In genomic region chr4:10102193-10102980, GRCh38 we compare ENCODE assay signal across 11 cellular contexts. TPM values are rescaled to one million over a fixed set of nuclear protein-coding genes. Genes with fewer than 3 reads are reported as not detected.
A peak's percentile ranks its signal among the peaks of the same experiment; 100 is the strongest.
DNase-seq lines count a peak whose midpoint lies in the region; ATAC-seq, FAIRE-seq and TF ChIP-seq lines count a peak whose summit lies in the region.
"Had no signal": no experiment of that assay in that cellular context is flagged by ENCODE, and none has a peak within 500 bp of the region (broad histone marks: within the 10 kb centered on the region; RNA-seq: fewer than 3 reads in every experiment).

No MANE protein-coding gene starts in this region.

- H3K4me1 Mint-ChIP-seq in T-helper 17 cell (peaks cover 85% of the 10 kb centered on the region), endothelial cell (ENCODE audit: unreplicated experiment) (peaks cover 29% of the 10 kb centered on the region)

- peaks cover 23% of the 10 kb centered on the region for H3K36me3 ChIP-seq in rectal smooth muscle tissue (ENCODE audit: control insufficient read depth, insufficient read depth, low read length)

- no peak for DNase-seq in GM12891 (ENCODE audit: insufficient read length, low spot score)
- no peak for DNase-seq in T-helper 17 cell
- DNase-seq in endothelial cell (ENCODE audit: low spot score) = no peak
- no peak for DNase-seq in SK-N-DZ (ENCODE audit: low spot score)
- no peak for DNase-seq in HK-2 (ENCODE audit: unreplicated experiment)
- DNase-seq in activated CD4-positive, CD25-positive, alpha-beta regulatory T cell treated with anti-CD3 and anti-CD28 coated beads, Interleukin-2, amount 50 U/mL, for 72 hours = no peak
- DNase-seq: activated CD8-positive, alpha-beta memory T cell treated with anti-CD3 and anti-CD28 coated beads for 24 hours; NCI-H2081 treated with DMSO at 0.1 percent for 48 hours had no signal

- H3K27ac Mint-ChIP-seq in T-helper 17 cell (peak overlapping the region; percentile 97), endothelial cell (ENCODE audit: unreplicated experiment) (no peak overlapping the region)

- H3K4me3 Mint-ChIP-seq in T-helper 17 cell (peak overlapping the region; percentile 72), endothelial cell (ENCODE audit: unreplicated experiment) (peak overlapping the region; percentile 71)

- no peak overlapping the region for H3K4me3 ChIP-seq in rectal smooth muscle tissue (ENCODE audit: low read length)

- peaks cover 67% of the 10 kb centered on the region for H3K4me1 ChIP-seq in rectal smooth muscle tissue (ENCODE audit: control insufficient read depth, insufficient read depth, low read length)

- no peaks in the 10 kb centered on the region for H3K27me3 ChIP-seq in rectal smooth muscle tissue (ENCODE audit: control insufficient read depth, insufficient read depth, low read length)

- H3K36me3 Mint-ChIP-seq in T-helper 17 cell (ENCODE audit: low read depth) = peaks cover 4% of the 10 kb centered on the region
- peaks cover 69% of the 10 kb centered on the region for H3K36me3 Mint-ChIP-seq in endothelial cell (ENCODE audit: low read depth, unreplicated experiment)

- H3K27me3 Mint-ChIP-seq in T-helper 17 cell (no peaks in the 10 kb centered on the region), endothelial cell (ENCODE audit: unreplicated experiment) (peaks cover 22% of the 10 kb centered on the region)

- ATAC-seq in T-helper 17 cell (no peak), GM18858 (IDR thresholded peaks at IDR 0.05; ENCODE audit: unreplicated experiment) (no peak)

- TF ChIP-seq CTCF in endothelial cell (IDR thresholded peaks at IDR 0.05; ENCODE audit: unreplicated experiment) = no peak

- peak overlapping the region; percentile 83 for H3K27ac ChIP-seq in rectal smooth muscle tissue (ENCODE audit: low read depth, low read length)

- no peak for FAIRE-seq in GM12891 (lab: Jason Lieb, UNC)
- FAIRE-seq: islet of Langerhans had no signal

- no peaks in the 10 kb centered on the region for H3K9me3 ChIP-seq in T-helper 17 cell (ENCODE audit: control insufficient read depth, low read length, poor library complexity, severe bottlenecking)

- H3K9ac ChIP-seq in rectal smooth muscle tissue (ENCODE audit: low read length) = no peak overlapping the region

- no peak for TF ChIP-seq POLR2A in GM12891 (IDR thresholded peaks at IDR 0.05; ENCODE audit: low read depth, low read length)

- no peaks in the 10 kb centered on the region for H3K9me3 Mint-ChIP-seq in endothelial cell (ENCODE audit: unreplicated experiment)

TF ChIP-seq in GM12891, 5 proteins besides CTCF, POLR2A, EP300 and RAD21:
- TF ChIP-seq PAX5 (IDR thresholded peaks at IDR 0.05; ENCODE audit: insufficient read depth, low read length, severe bottlenecking) (no peak), POLR2AphosphoS5 (IDR thresholded peaks at IDR 0.05; ENCODE audit: low read depth, low read length) (0 out of 2 replicates have a peak, but pooled peaks have one; percentile 12)

RNA-seq across cellular contexts. Expression of gene WDR1, which starts 14.2 kb away (rescaled TPM):
- 199 TPM for polyA plus RNA-seq in GM12891 (2012; ENCODE audit: low read depth, missing spikeins)
- total RNA-seq in T-helper 17 cell (100 to 1,000 TPM; 268 to 366 TPM), endothelial cell (ENCODE audit: unreplicated experiment) (501 TPM)
- 51.3 and 55.2 TPM in 2 replicates for polyA plus RNA-seq in SK-N-DZ (2014; cell fraction: cytosol; rRNA removed)
- polyA plus RNA-seq in SK-N-DZ (2014; cell fraction: nucleus; rRNA removed) = 42.2 and 42.5 TPM in 2 replicates
